In genomic region chr6:8269094-8269493, GRCh38 we compare ENCODE assay signal across 23 cellular contexts.
"Had no signal": no experiment of that assay in that cellular context is flagged by ENCODE, and none has a peak within 500 bp of the region (broad histone marks: within the 10 kb centered on the region; RNA-seq: fewer than 3 reads in every experiment).

No MANE protein-coding gene starts in this region.

- H3K4me3 Mint-ChIP-seq: dendritic cell treated with granulocyte-macrophage colony-stimulating factor and Interleukin-4, amounts not matched to agents 40 ng/mL and 50 ng/mL, for 4 days; effector memory CD8-positive, alpha-beta T cell; endodermal cell; memory B cell had no signal

- H3K4me1 Mint-ChIP-seq: endodermal cell, memory B cell had no signal

- H3K4me1 ChIP-seq: colonic mucosa, esophagus squamous epithelium, gastrocnemius medialis, heart right ventricle, left lung, lower lobe of right lung had no signal

- H3K9me3 ChIP-seq: colonic mucosa, esophagus squamous epithelium, gastrocnemius medialis, lower lobe of right lung had no signal

- H3K27me3 ChIP-seq: colonic mucosa, esophagus squamous epithelium, gastrocnemius medialis, heart right ventricle, left lung had no signal

- ATAC-seq: effector memory CD8-positive, alpha-beta T cell; esophagus mucosa; gastrocnemius medialis; heart right ventricle; left cardiac atrium; left lung; left ventricle myocardium superior; lower lobe of right lung had no signal

- H3K4me3 ChIP-seq: colonic mucosa, esophagus squamous epithelium, gastrocnemius medialis, heart right ventricle, left lung, lower lobe of right lung had no signal

- DNase-seq: colonic mucosa; cortex of kidney; effector CD8-positive, alpha-beta T cell; effector memory CD8-positive, alpha-beta T cell; endodermal cell; erythroblast; esophagus squamous epithelium; foreskin fibroblast; gastrocnemius medialis; glutamatergic neuron; head of caudate nucleus; heart right ventricle; hippocampal formation; left cardiac atrium; left lung; left ventricle myocardium superior; lower lobe of right lung; mesendoderm; midbrain had no signal

- H3K36me3 ChIP-seq: colonic mucosa, esophagus squamous epithelium, gastrocnemius medialis, heart right ventricle, left lung, lower lobe of right lung had no signal

- H3K27me3 Mint-ChIP-seq: dendritic cell treated with granulocyte-macrophage colony-stimulating factor and Interleukin-4, amounts not matched to agents 40 ng/mL and 50 ng/mL, for 4 days had no signal

- H3K27ac Mint-ChIP-seq: dendritic cell treated with granulocyte-macrophage colony-stimulating factor and Interleukin-4, amounts not matched to agents 40 ng/mL and 50 ng/mL, for 4 days; effector memory CD8-positive, alpha-beta T cell; endodermal cell; memory B cell had no signal

- H3K27ac ChIP-seq: colonic mucosa, epithelial cell of prostate, gastrocnemius medialis, heart right ventricle, left lung had no signal

- H3K9me3 Mint-ChIP-seq: endodermal cell had no signal
